In genomic region chr4:163492951-163493504, GRCh38 we compare ENCODE assay signal across 1 cellular context.
A peak's percentile ranks its signal among the peaks of the same experiment; 100 is the strongest.
TF ChIP-seq lines count a peak whose summit lies in the region.

No MANE protein-coding gene starts in this region.

TF ChIP-seq in GM12878, 131 proteins besides CTCF, POLR2A, EP300 and RAD21:
- no peak for TF ChIP-seq FOS (IDR thresholded peaks at IDR 0.05; ENCODE audit: borderline replicate concordance, extremely low read depth, insufficient read length)
- TF ChIP-seq MXI1 (IDR thresholded peaks at IDR 0.05; ENCODE audit: low read depth, low read length) = 0 out of 2 replicates have a peak, but pooled peaks have one; percentile 22
- no peak for TF ChIP-seq KAT2A (conservative IDR thresholded peaks at IDR 0.05; ENCODE audit: control insufficient read depth, low read depth, low read length)
- TF ChIP-seq POLR2AphosphoS5 (IDR thresholded peaks at IDR 0.05; ENCODE audit: low read length) = peak; percentile 24; the same call in 1 of the 2 replicates
